Comparison of ENCODE assay signal across 21 cellular contexts in the genomic region with DNA sequence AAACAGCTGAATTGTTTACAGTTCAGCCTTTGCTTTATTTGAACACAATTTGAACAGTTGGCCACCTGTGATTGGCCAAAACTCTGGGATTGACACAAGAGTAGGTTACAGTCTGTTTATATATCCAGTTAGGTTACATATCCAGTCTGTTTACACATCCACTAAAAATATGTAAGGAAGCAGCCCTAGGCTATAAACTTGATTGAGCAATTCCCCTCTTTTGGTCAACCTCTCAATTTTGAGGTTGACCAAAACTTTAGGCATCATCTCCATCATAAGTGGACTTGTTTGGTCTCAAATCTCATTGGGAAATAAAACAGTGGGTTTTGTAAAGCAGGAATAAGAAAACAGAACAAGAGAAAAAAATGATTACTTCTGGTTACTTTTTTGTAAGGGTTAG.
DNase-seq lines count a peak whose midpoint lies in the region; ATAC-seq and TF ChIP-seq lines count a peak whose summit lies in the region.
"Had no signal": no experiment of that assay in that cellular context is flagged by ENCODE, and none has a peak within 500 bp of the region (broad histone marks: within the 10 kb centered on the region; RNA-seq: fewer than 3 reads in every experiment).

No MANE protein-coding gene starts in this region.

- no peak overlapping the region for H3K4me3 ChIP-seq in epithelial cell of esophagus (ENCODE audit: low read length)
- H3K4me3 ChIP-seq: GM23248, K562, SJSA1 had no signal

- ATAC-seq in HG02588 (IDR thresholded peaks at IDR 0.05; ENCODE audit: unreplicated experiment) (no peak), HG03280 (IDR thresholded peaks at IDR 0.05; ENCODE audit: unreplicated experiment) (no peak), GM18873 (IDR thresholded peaks at IDR 0.05; ENCODE audit: low FRiP score, unreplicated experiment) (no peak), HG03469 (IDR thresholded peaks at IDR 0.05; ENCODE audit: unreplicated experiment) (no peak)
- ATAC-seq: CD8-positive, alpha-beta T cell; HepG2; K562; Right ventricle myocardium inferior had no signal

- DNase-seq in DMS79 treated with DMSO at 0.1 percent for 48 hours (lab: John Stamatoyannopoulos, UW) = peak; percentile 52
- DNase-seq in MV-4-11 (lab: John Stamatoyannopoulos, UW) = peak; percentile 54
- peak; percentile 16 for DNase-seq in epithelial cell of esophagus (ENCODE audit: low read depth)
- DNase-seq: AML-193; C1 segment of cervical spinal cord; CD8-positive, alpha-beta T cell; GM23248; H9; HFFc6; NCI-H1694; NCI-H2081; NCI-H2171 treated with DMSO at 0.1 percent for 48 hours; NCI-H524 treated with DMSO at 0.1 percent for 48 hours had no signal

- no peak for TF ChIP-seq CTCF in epithelial cell of esophagus (IDR thresholded peaks at IDR 0.05; ENCODE audit: insufficient read depth, low read depth, low read length, missing control alignments)
